ENCODE assay signal across 20 cellular contexts in the genomic region with DNA sequence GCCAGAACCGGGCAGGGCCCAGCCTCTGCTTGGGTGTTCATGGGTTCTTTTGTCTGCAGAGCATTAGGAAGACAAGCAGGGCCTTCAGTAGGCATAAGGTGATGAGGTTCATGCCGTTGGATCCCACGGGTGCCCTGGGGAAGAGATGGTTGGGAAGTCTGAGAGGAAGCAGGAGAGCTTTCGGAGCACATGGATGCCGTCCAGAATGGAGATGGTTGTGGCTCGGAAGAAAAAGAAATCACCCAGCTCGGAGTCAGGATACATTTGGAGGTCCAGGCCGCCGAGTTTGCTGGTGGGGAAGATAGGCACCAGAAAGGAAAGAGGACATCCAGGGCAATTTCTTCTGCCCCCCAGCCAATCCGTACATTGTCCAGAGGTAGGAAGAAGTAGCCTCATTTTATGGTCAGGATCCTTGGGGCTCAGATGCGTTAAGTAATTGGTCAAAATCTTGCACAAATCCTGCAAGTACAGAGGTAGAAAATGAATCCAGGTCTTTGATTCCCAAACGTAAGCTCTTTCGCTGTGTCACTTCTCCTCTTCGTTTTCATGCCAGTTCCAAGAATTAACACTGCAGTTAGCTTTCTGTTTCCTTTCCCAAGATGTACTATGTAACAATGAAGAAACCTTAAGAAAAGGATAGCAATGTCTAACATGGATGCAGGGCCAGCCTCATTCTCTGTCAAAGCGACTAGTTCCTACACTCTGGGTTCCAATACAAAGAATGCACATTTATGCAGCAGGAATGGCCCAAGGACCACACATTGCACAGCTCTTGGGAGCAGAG.
DNase-seq lines count a peak whose midpoint lies in the region; ATAC-seq and FAIRE-seq lines count a peak whose summit lies in the region.
"Had no signal": no experiment of that assay in that cellular context is flagged by ENCODE, and none has a peak within 500 bp of the region (broad histone marks: within the 10 kb centered on the region; RNA-seq: fewer than 3 reads in every experiment).

No MANE protein-coding gene starts in this region.

- peaks cover 3% of the 10 kb centered on the region for H3K9me3 Mint-ChIP-seq in activated CD8-positive, alpha-beta memory T cell treated with anti-CD3 and anti-CD28 coated beads, Interleukin-2, amount 10 ng/mL, durations not matched to agents 7 days and 5 days (ENCODE audit: low read depth)
- H3K9me3 Mint-ChIP-seq in activated T-helper 1 cell treated with anti-CD3 and anti-CD28 coated beads, Interleukin-12 subunit alpha, Interleukin-12 subunit beta, Interleukin-2, Interleukin-4 antibody, amounts not matched to agents 30 ng/mL and 10 ng/mL and 1 ng/mL, durations not matched to agents 14 hours and 24 hours and 36 hours, result peaks cover 17% of the 10 kb centered on the region

- H3K27ac Mint-ChIP-seq in activated CD8-positive, alpha-beta memory T cell treated with anti-CD3 and anti-CD28 coated beads, Interleukin-2, amount 10 ng/mL, durations not matched to agents 7 days and 5 days, result peak overlapping the region; percentile 92
- peak overlapping the region; percentile 80 for H3K27ac Mint-ChIP-seq in activated T-helper 1 cell treated with anti-CD3 and anti-CD28 coated beads, Interleukin-12 subunit alpha, Interleukin-12 subunit beta, Interleukin-2, Interleukin-4 antibody, amounts not matched to agents 30 ng/mL and 10 ng/mL and 1 ng/mL, durations not matched to agents 14 hours and 24 hours and 36 hours

- no peak overlapping the region for H3K27ac ChIP-seq in substantia nigra (ENCODE audit: low read depth, low read length, poor library complexity, severe bottlenecking)
- H3K27ac ChIP-seq: A549 had no signal

- peaks cover 50% of the 10 kb centered on the region for H3K4me1 Mint-ChIP-seq in activated CD8-positive, alpha-beta memory T cell treated with anti-CD3 and anti-CD28 coated beads, Interleukin-2, amount 10 ng/mL, durations not matched to agents 7 days and 5 days
- peaks cover 72% of the 10 kb centered on the region for H3K4me1 Mint-ChIP-seq in activated T-helper 1 cell treated with anti-CD3 and anti-CD28 coated beads, Interleukin-12 subunit alpha, Interleukin-12 subunit beta, Interleukin-2, Interleukin-4 antibody, amounts not matched to agents 30 ng/mL and 10 ng/mL and 1 ng/mL, durations not matched to agents 14 hours and 24 hours and 36 hours (ENCODE audit: low read depth)

- no peak for DNase-seq in activated CD8-positive, alpha-beta memory T cell treated with anti-CD3 and anti-CD28 coated beads, Interleukin-2, amount 10 ng/mL, durations not matched to agents 7 days and 5 days
- no peak for DNase-seq in activated CD8-positive, alpha-beta memory T cell treated with anti-CD3 and anti-CD28 coated beads, Interleukin-2, amount 50 U/mL, for 48 hours
- peak; percentile 86 for DNase-seq in OCI-M1 (lab: John Stamatoyannopoulos, UW)
- DNase-seq in activated T-helper 1 cell treated with anti-CD3 and anti-CD28 coated beads, Interleukin-12 subunit alpha, Interleukin-12 subunit beta, Interleukin-2, Interleukin-4 antibody, amounts not matched to agents 30 ng/mL and 10 ng/mL and 1 ng/mL, durations not matched to agents 14 hours and 24 hours and 36 hours (ENCODE audit: low spot score), result no peak
- DNase-seq in medulla oblongata (ENCODE audit: extremely low spot score), result peak; percentile 21
- no peak for DNase-seq in DMS153 treated with DMSO at 0.1 percent for 48 hours (lab: John Stamatoyannopoulos, UW; ENCODE audit: unreplicated experiment)
- DNase-seq in HTR-8/SVneo (ENCODE audit: insufficient read length, low spot score), result no peak
- DNase-seq in substantia nigra (lab: John Stamatoyannopoulos, UW), result no peak
- DNase-seq: COR-L47, DMS153, HCEC 1CT, MM.1S, NCI-H1930, NCI-H2171, NCI-H446 treated with DMSO at 0.1 percent for 48 hours, NCI-H774 had no signal

- intact Hi-C loops in activated T-helper 1 cell treated with anti-CD3 and anti-CD28 coated beads, Interleukin-12 subunit alpha, Interleukin-12 subunit beta, Interleukin-2, Interleukin-4 antibody, amounts not matched to agents 30 ng/mL and 10 ng/mL and 1 ng/mL, durations not matched to agents 14 hours and 24 hours and 36 hours (cut with micrococcal nuclease), result loop anchor here (5.0 to 10.0 kb wide), 2 partner anchors 325 to 612 kb away; no protein-coding TSS in a partner anchor

- FAIRE-seq in HTR-8/SVneo (lab: Jason Lieb, UNC), result no peak
- FAIRE-seq: A549, HepG2, RCC 7860 had no signal

- H3K27me3 Mint-ChIP-seq in activated CD8-positive, alpha-beta memory T cell treated with anti-CD3 and anti-CD28 coated beads, Interleukin-2, amount 10 ng/mL, durations not matched to agents 7 days and 5 days, result no peaks in the 10 kb centered on the region
- peaks cover 3% of the 10 kb centered on the region for H3K27me3 Mint-ChIP-seq in activated T-helper 1 cell treated with anti-CD3 and anti-CD28 coated beads, Interleukin-12 subunit alpha, Interleukin-12 subunit beta, Interleukin-2, Interleukin-4 antibody, amounts not matched to agents 30 ng/mL and 10 ng/mL and 1 ng/mL, durations not matched to agents 14 hours and 24 hours and 36 hours (ENCODE audit: insufficient read depth)

- ATAC-seq in activated CD8-positive, alpha-beta memory T cell treated with anti-CD3 and anti-CD28 coated beads, Interleukin-2, amount 10 ng/mL, durations not matched to agents 7 days and 5 days, result peak; percentile 11
- ATAC-seq: A549, HepG2 had no signal

- peaks cover 37% of the 10 kb centered on the region for H3K36me3 Mint-ChIP-seq in activated CD8-positive, alpha-beta memory T cell treated with anti-CD3 and anti-CD28 coated beads, Interleukin-2, amount 10 ng/mL, durations not matched to agents 7 days and 5 days
- peaks cover 9% of the 10 kb centered on the region for H3K36me3 Mint-ChIP-seq in activated T-helper 1 cell treated with anti-CD3 and anti-CD28 coated beads, Interleukin-12 subunit alpha, Interleukin-12 subunit beta, Interleukin-2, Interleukin-4 antibody, amounts not matched to agents 30 ng/mL and 10 ng/mL and 1 ng/mL, durations not matched to agents 14 hours and 24 hours and 36 hours (ENCODE audit: low read depth)
- H3K36me3 Mint-ChIP-seq: CD14-positive monocyte had no signal

- CTCF ChIA-PET in activated CD8-positive, alpha-beta memory T cell treated with anti-CD3 and anti-CD28 coated beads, Interleukin-2, amount 10 ng/mL, durations not matched to agents 7 days and 5 days (lab: Charles Lee), result interaction anchor here (0.9 to 2.4 kb wide), 8 partner anchors 12 to 156 kb away, joined by 3 to 7 read pairs (median 3); no protein-coding TSS in a partner anchor

- H3K4me3 Mint-ChIP-seq in activated CD8-positive, alpha-beta memory T cell treated with anti-CD3 and anti-CD28 coated beads, Interleukin-2, amount 10 ng/mL, durations not matched to agents 7 days and 5 days, result peak overlapping the region; percentile 5
- H3K4me3 Mint-ChIP-seq in activated T-helper 1 cell treated with anti-CD3 and anti-CD28 coated beads, Interleukin-12 subunit alpha, Interleukin-12 subunit beta, Interleukin-2, Interleukin-4 antibody, amounts not matched to agents 30 ng/mL and 10 ng/mL and 1 ng/mL, durations not matched to agents 14 hours and 24 hours and 36 hours, result peak overlapping the region; percentile 15

Comparison
In these comparisons a context has a peak if more than half of its experiments do, and no peak if none do; other contexts are left out.
1. DNase-seq: peak in OCI-M1 (single experiment) and medulla oblongata (single experiment); none in activated CD8-positive, alpha-beta memory T cell treated with anti-CD3 and anti-CD28 coated beads, Interleukin-2, amount 10 ng/mL, durations not matched to agents 7 days and 5 days (single experiment), activated CD8-positive, alpha-beta memory T cell treated with anti-CD3 and anti-CD28 coated beads, Interleukin-2, amount 50 U/mL, for 48 hours (single experiment), activated T-helper 1 cell treated with anti-CD3 and anti-CD28 coated beads, Interleukin-12 subunit alpha, Interleukin-12 subunit beta, Interleukin-2, Interleukin-4 antibody, amounts not matched to agents 30 ng/mL and 10 ng/mL and 1 ng/mL, durations not matched to agents 14 hours and 24 hours and 36 hours (single experiment), DMS153 treated with DMSO at 0.1 percent for 48 hours (single experiment), HTR-8/SVneo (single experiment) and substantia nigra (0 of 49).